ENCODE assay signal across 11 cellular contexts in genomic region chr5:16759147-16759800, GRCh38.
A peak's percentile ranks its signal among the peaks of the same experiment; 100 is the strongest.
DNase-seq lines count a peak whose midpoint lies in the region; ATAC-seq and TF ChIP-seq lines count a peak whose summit lies in the region.
"Had no signal": no experiment of that assay in that cellular context is flagged by ENCODE, and none has a peak within 500 bp of the region (broad histone marks: within the 10 kb centered on the region; RNA-seq: fewer than 3 reads in every experiment).

No MANE protein-coding gene starts in this region.

- no peak for ATAC-seq in Right ventricle myocardium inferior
- peak; percentile 88 for ATAC-seq in HG02938 (IDR thresholded peaks at IDR 0.05; ENCODE audit: unreplicated experiment)
- peak; percentile 63 to 79 (median 72) for ATAC-seq in T-cell (replicated peaks in 1 of 4)

- peaks cover 5 to 7% (median 6%) of the 10 kb centered on the region in 3 donors for H3K4me1 Mint-ChIP-seq in T-cell

- H3K9me3 ChIP-seq in cardiac muscle cell (ENCODE audit: low read depth) (no peaks in the 10 kb centered on the region), stomach (no peaks in the 10 kb centered on the region)
- H3K9me3 ChIP-seq: thoracic aorta had no signal

- H3K4me1 ChIP-seq in cardiac muscle cell (ENCODE audit: low read depth) (no peaks in the 10 kb centered on the region), stomach (peaks cover 0 to 29% (median 19%) of the 10 kb centered on the region in 4 donors)

- H3K27ac ChIP-seq in cardiac muscle cell, result peak overlapping the region; percentile 36
- peak overlapping the region; percentile 14 to 34 (median 29) for H3K27ac ChIP-seq in stomach
- H3K27ac ChIP-seq: thoracic aorta had no signal

- H3K27ac Mint-ChIP-seq in T-cell, result peak overlapping the region; percentile 10 to 78

- POLR2A ChIA-PET in T-cell (lab: Charles Lee), result no interaction called here

- TF ChIP-seq CTCF in cardiac muscle cell (IDR thresholded peaks at IDR 0.05; ENCODE audit: low read depth, low read length), result no peak
- no peak for TF ChIP-seq CTCF in stomach (IDR thresholded peaks at IDR 0.05)

- H3K36me3 ChIP-seq in cardiac muscle cell, result peaks cover 10% of the 10 kb centered on the region
- H3K36me3 ChIP-seq in stomach, result peaks cover 37 to 95% (median 81%) of the 10 kb centered on the region in 4 donors
- H3K36me3 ChIP-seq: thoracic aorta had no signal

- no peaks in the 10 kb centered on the region for H3K9me3 Mint-ChIP-seq in T-cell

- no peaks in the 10 kb centered on the region for H3K36me3 Mint-ChIP-seq in T-cell

- TF ChIP-seq EP300 in stomach (IDR thresholded peaks at IDR 0.05), result no peak

- H3K27me3 Mint-ChIP-seq in T-cell, result no peaks in the 10 kb centered on the region

- no peaks in the 10 kb centered on the region for H3K27me3 ChIP-seq in cardiac muscle cell
- H3K27me3 ChIP-seq in stomach, result no peaks in the 10 kb centered on the region

- H3K4me3 ChIP-seq in cardiac muscle cell, result no peak overlapping the region
- no peak overlapping the region for H3K4me3 ChIP-seq in stomach
- H3K4me3 ChIP-seq: thoracic aorta had no signal

- peak overlapping the region in 1 of 3 donors; percentile 28 for H3K4me3 Mint-ChIP-seq in T-cell

- no peak for TF ChIP-seq POLR2A in stomach (IDR thresholded peaks at IDR 0.05)

- DNase-seq in cardiac muscle cell (ENCODE audit: low read depth in 1 of 2, low spot score in 1 of 2) (no peak), Right ventricle myocardium inferior (ENCODE audit: missing footprints) (no peak), T-cell (peak in 16 of 34 experiments; percentile 2 to 38 (median 11)), stomach (peak; percentile 70), NCI-H1694 (lab: John Stamatoyannopoulos, UW) (no peak), kidney tubule cell (ENCODE audit: low spot score) (no peak), SW 1271 (lab: John Stamatoyannopoulos, UW) (no peak)
- DNase-seq: OCI-M1, retina had no signal

- CTCF ChIA-PET in T-cell (lab: Charles Lee), result no interaction called here

- intact Hi-C loops in Right ventricle myocardium inferior (cut with DNase I), result no loop called here
- intact Hi-C loops in stomach (cut with DNase I; ENCODE audit: low total_unique reads), result no loop called here

- WGBS in stomach, 5 donors, result 56 to 68% (median 61%) methylated on average over 16 of the region's 16 CpGs
